Comparison of ENCODE assay signal across 30 cellular contexts in genomic region chr4:177255359-177255758, GRCh38. TPM values are rescaled to one million over a fixed set of nuclear protein-coding genes. Genes with fewer than 3 reads are reported as not detected.
"Had no signal": no experiment of that assay in that cellular context is flagged by ENCODE, and none has a peak within 500 bp of the region (broad histone marks: within the 10 kb centered on the region; RNA-seq: fewer than 3 reads in every experiment).

No MANE protein-coding gene starts in this region.

- H3K4me2 ChIP-seq: neural progenitor cell had no signal

- H2AFZ ChIP-seq: neural progenitor cell, parathyroid adenoma had no signal

- H3K27me3 Mint-ChIP-seq: progenitor cell of endocrine pancreas had no signal

- FAIRE-seq: small intestine, urothelium cell line had no signal

- H3K4me1 ChIP-seq: neural progenitor cell, parathyroid adenoma, psoas muscle, right lobe of liver, stomach, thyroid gland, tibial nerve, upper lobe of left lung, vagina had no signal

- H3K27me3 ChIP-seq: neural progenitor cell, ovary, right lobe of liver, sigmoid colon, stomach, thyroid gland, tibial nerve, upper lobe of left lung, vagina had no signal

- H3K9me3 ChIP-seq: ovary, psoas muscle, right lobe of liver, sigmoid colon, stomach, thoracic aorta, thyroid gland, tibial nerve, upper lobe of left lung, vagina had no signal

- DNase-seq: naive thymus-derived CD4-positive, alpha-beta T cell; natural killer cell; occipital lobe; ovary; posterior cingulate gyrus; psoas muscle; right cardiac atrium; right lobe of liver; sigmoid colon; small intestine; stimulated activated CD4-positive, alpha-beta T cell treated with anti-CD3 and anti-CD28 coated beads, Interleukin-15, amount 100 ng/mL, for 24 hours; stimulated activated CD4-positive, alpha-beta T cell treated with anti-CD3 and anti-CD28 coated beads, Interleukin-2, amount 100 ng/mL, for 24 hours; stimulated activated CD4-positive, alpha-beta T cell treated with anti-CD3 and anti-CD28 coated beads, Interleukin-2, amount 100 ng/mL, for 48 hours; stimulated activated CD4-positive, alpha-beta T cell treated with anti-CD3 and anti-CD28 coated beads, Interleukin-4, amount 100 ng/mL, for 24 hours; stimulated activated naive CD4-positive, alpha-beta T cell treated with Interleukin-2 at 50 U/mL for 16 hours; stomach; thyroid gland; trophoblast cell; upper lobe of left lung had no signal

- H3K36me3 ChIP-seq: neural progenitor cell, ovary, right lobe of liver, sigmoid colon, stomach, thoracic aorta, thyroid gland, tibial nerve, upper lobe of left lung, vagina had no signal

- H3K4me1 Mint-ChIP-seq: nephron had no signal

- H3K9ac ChIP-seq: neural progenitor cell, parathyroid adenoma had no signal

- H3K79me2 ChIP-seq: parathyroid adenoma had no signal

- H3K9me3 Mint-ChIP-seq: naive thymus-derived CD4-positive, alpha-beta T cell; nephron; stimulated activated effector memory CD8-positive, alpha-beta T cell treated with anti-CD3 and anti-CD28 coated beads, Interleukin-12 subunit alpha, Interleukin-12 subunit beta, amount 100 ng/mL, for 72 hours; stimulated activated naive CD8-positive, alpha-beta T cell treated with anti-CD3 and anti-CD28 coated beads, Interleukin-15, Interleukin-2, amounts not matched to agents 100 ng/mL and 50 ng/mL, for 24 hours had no signal

- H3K4me3 ChIP-seq: neural progenitor cell, ovary, psoas muscle, right lobe of liver, sigmoid colon, stomach, thoracic aorta, thyroid gland, tibial nerve, upper lobe of left lung, vagina had no signal

- H3K27ac Mint-ChIP-seq: naive thymus-derived CD4-positive, alpha-beta T cell; natural killer cell; nephron; neural progenitor cell; progenitor cell of endocrine pancreas; stimulated activated effector memory CD8-positive, alpha-beta T cell treated with anti-CD3 and anti-CD28 coated beads, Interleukin-12 subunit alpha, Interleukin-12 subunit beta, amount 100 ng/mL, for 72 hours; stimulated activated naive CD8-positive, alpha-beta T cell treated with anti-CD3 and anti-CD28 coated beads, Interleukin-15, Interleukin-2, amounts not matched to agents 100 ng/mL and 50 ng/mL, for 24 hours had no signal

- H3K36me3 Mint-ChIP-seq: naive thymus-derived CD4-positive, alpha-beta T cell; natural killer cell; neural progenitor cell; stimulated activated effector memory CD8-positive, alpha-beta T cell treated with anti-CD3 and anti-CD28 coated beads, Interleukin-12 subunit alpha, Interleukin-12 subunit beta, amount 100 ng/mL, for 72 hours had no signal

- H3K4me3 Mint-ChIP-seq: naive thymus-derived CD4-positive, alpha-beta T cell; natural killer cell; nephron; neural progenitor cell; stimulated activated effector memory CD8-positive, alpha-beta T cell treated with anti-CD3 and anti-CD28 coated beads, Interleukin-12 subunit alpha, Interleukin-12 subunit beta, amount 100 ng/mL, for 72 hours; stimulated activated naive CD8-positive, alpha-beta T cell treated with anti-CD3 and anti-CD28 coated beads, Interleukin-15, Interleukin-2, amounts not matched to agents 100 ng/mL and 50 ng/mL, for 24 hours had no signal

- ATAC-seq: naive thymus-derived CD4-positive, alpha-beta T cell; natural killer cell; psoas muscle; right cardiac atrium; right lobe of liver; stimulated activated effector memory CD8-positive, alpha-beta T cell treated with anti-CD3 and anti-CD28 coated beads, Interleukin-12 subunit alpha, Interleukin-12 subunit beta, amount 100 ng/mL, for 72 hours had no signal

- H3K27ac ChIP-seq: neural progenitor cell, ovary, parathyroid adenoma, psoas muscle, right lobe of liver, sigmoid colon, stomach, thoracic aorta, thyroid gland, tibial nerve, upper lobe of left lung, vagina had no signal

RNA-seq across cellular contexts. Expression of gene NEIL3, which starts 54.3 kb away (rescaled TPM):
- total RNA-seq: thoracic aorta, tibial nerve, ureter had no signal
- polyA plus RNA-seq: naive thymus-derived CD4-positive, alpha-beta T cell; right cardiac atrium had no signal
